8 cellular contexts compared by ENCODE assay signal in genomic region chr7:54932818-54933543, GRCh38.
DNase-seq lines count a peak whose midpoint lies in the region; ATAC-seq and TF ChIP-seq lines count a peak whose summit lies in the region.

No MANE protein-coding gene starts in this region.

- CTCF ChIA-PET in Calu3 (lab: Charles Lee): interaction anchor here (0.5 to 0.6 kb wide), 2 partner anchors 56 to 299 kb away, joined by 3 read pairs; no protein-coding TSS in a partner anchor
- CTCF ChIA-PET in activated naive CD4-positive, alpha-beta T cell treated with anti-CD3 and anti-CD28 coated beads, Interleukin-2, amount 10 ng/mL, durations not matched to agents 7 days and 5 days (lab: Charles Lee): no interaction called here

- DNase-seq in Calu3 (peak; percentile 81), NCI-H146 treated with DMSO at 0.1 percent for 48 hours (lab: John Stamatoyannopoulos, UW; ENCODE audit: unreplicated experiment) (peak; percentile 1), amniotic stem cell (lab: John Stamatoyannopoulos, UW) (peak; percentile 23), hepatic stellate cell (ENCODE audit: low spot score) (peak; percentile 53), psoas muscle (peak; percentile 67 to 82)
- DNase-seq in activated naive CD4-positive, alpha-beta T cell treated with anti-CD3 and anti-CD28 coated beads, Interleukin-2, amount 10 ng/mL, durations not matched to agents 7 days and 5 days: no peak

- H3K36me3 Mint-ChIP-seq in Calu3 (ENCODE audit: insufficient read depth, unreplicated experiment): peaks cover 12% of the 10 kb centered on the region
- H3K36me3 Mint-ChIP-seq in activated naive CD4-positive, alpha-beta T cell treated with anti-CD3 and anti-CD28 coated beads, Interleukin-2, amount 10 ng/mL, durations not matched to agents 7 days and 5 days: no peaks in the 10 kb centered on the region

- TF ChIP-seq CTCF in Calu3 (IDR thresholded peaks at IDR 0.05; ENCODE audit: unreplicated experiment) (no peak), psoas muscle (IDR thresholded peaks at IDR 0.05) (no peak)

- peak overlapping the region; percentile 88 for H3K4me3 Mint-ChIP-seq in Calu3 (ENCODE audit: low read depth, unreplicated experiment)
- H3K4me3 Mint-ChIP-seq in activated naive CD4-positive, alpha-beta T cell treated with anti-CD3 and anti-CD28 coated beads, Interleukin-2, amount 10 ng/mL, durations not matched to agents 7 days and 5 days: no peak overlapping the region

- peaks cover 3% of the 10 kb centered on the region for H3K9me3 ChIP-seq in psoas muscle

- peak overlapping the region; percentile 64 for H3K4me3 ChIP-seq in psoas muscle

- H3K27me3 Mint-ChIP-seq in Calu3 (ENCODE audit: unreplicated experiment): no peaks in the 10 kb centered on the region
- peaks cover 7% of the 10 kb centered on the region for H3K27me3 Mint-ChIP-seq in activated naive CD4-positive, alpha-beta T cell treated with anti-CD3 and anti-CD28 coated beads, Interleukin-2, amount 10 ng/mL, durations not matched to agents 7 days and 5 days

- no TSS peak for BruUV-seq in Calu3 (replicated peaks; lab: Mats Ljungman, UMichigan)

- no peaks in the 10 kb centered on the region for H3K36me3 ChIP-seq in psoas muscle (ENCODE audit: insufficient read depth in 1 of 2, low read depth in 1 of 2)

- ATAC-seq in psoas muscle (peak; percentile 81 to 93 (median 86)), HG03139 (IDR thresholded peaks at IDR 0.05; ENCODE audit: unreplicated experiment) (no peak), GM21360 (IDR thresholded peaks at IDR 0.05; ENCODE audit: unreplicated experiment) (no peak)

- peak overlapping the region; percentile 73 for H3K27ac Mint-ChIP-seq in Calu3 (ENCODE audit: unreplicated experiment)
- H3K27ac Mint-ChIP-seq in activated naive CD4-positive, alpha-beta T cell treated with anti-CD3 and anti-CD28 coated beads, Interleukin-2, amount 10 ng/mL, durations not matched to agents 7 days and 5 days: no peak overlapping the region

- 6 to 8% (median 7%) methylated on average over 29 to 34 of the region's 34 CpGs for WGBS in psoas muscle, 3 donors

- H3K27me3 ChIP-seq in psoas muscle (ENCODE audit: insufficient read depth in 3 of 3, low read length in 2 of 3): peaks cover 0 to 2% (median 0%) of the 10 kb centered on the region in 3 donors

- peaks cover 16% of the 10 kb centered on the region for H3K4me1 Mint-ChIP-seq in Calu3 (ENCODE audit: low read depth, unreplicated experiment)
- no peaks in the 10 kb centered on the region for H3K4me1 Mint-ChIP-seq in activated naive CD4-positive, alpha-beta T cell treated with anti-CD3 and anti-CD28 coated beads, Interleukin-2, amount 10 ng/mL, durations not matched to agents 7 days and 5 days

- peak overlapping the region; percentile 40 for H3K27ac ChIP-seq in psoas muscle

- peaks cover 13% of the 10 kb centered on the region for H3K9me3 Mint-ChIP-seq in Calu3 (ENCODE audit: low read depth, unreplicated experiment)
- H3K9me3 Mint-ChIP-seq in activated naive CD4-positive, alpha-beta T cell treated with anti-CD3 and anti-CD28 coated beads, Interleukin-2, amount 10 ng/mL, durations not matched to agents 7 days and 5 days: no peaks in the 10 kb centered on the region

- intact Hi-C loops in Calu3 (cut with micrococcal nuclease; ENCODE audit: unreplicated experiment) (loop anchor here (5.0 kb wide), 1 partner anchor 89 kb away; no protein-coding TSS in a partner anchor), psoas muscle (cut with DNase I) (no loop called here)

- H3K4me1 ChIP-seq in psoas muscle: peaks cover 7% of the 10 kb centered on the region

Comparison
In these comparisons a context has a peak if more than half of its experiments do, and no peak if none do; other contexts are left out.
1. ATAC-seq: peak in psoas muscle (4 of 4); none in HG03139 (single experiment) and GM21360 (single experiment).